In genomic region chr14:32080001-32080510, GRCh38 we compare ENCODE assay signal across 20 cellular contexts. TPM values are rescaled to one million over a fixed set of nuclear protein-coding genes. Genes with fewer than 3 reads are reported as not detected.
A peak's percentile ranks its signal among the peaks of the same experiment; 100 is the strongest.
DNase-seq lines count a peak whose midpoint lies in the region; ATAC-seq and TF ChIP-seq lines count a peak whose summit lies in the region.
"Had no signal": no experiment of that assay in that cellular context is flagged by ENCODE, and none has a peak within 500 bp of the region (broad histone marks: within the 10 kb centered on the region; RNA-seq: fewer than 3 reads in every experiment).

No MANE protein-coding gene starts in this region.

- H2AFZ ChIP-seq in PC-3 (ENCODE audit: low read length), result no peak overlapping the region

- H3F3A ChIP-seq in PC-3 (ENCODE audit: low read length, unreplicated experiment), result no peaks in the 10 kb centered on the region

- H3K9me3 ChIP-seq in PC-3 (ENCODE audit: low read length), result no peaks in the 10 kb centered on the region
- H3K9me3 ChIP-seq: BE2C, body of pancreas, suprapubic skin had no signal

- POLR2A ChIA-PET in PC-3 (lab: Charles Lee; ENCODE audit: unreplicated experiment), result no interaction called here

- intact Hi-C loops in PC-3 (cut with micrococcal nuclease), result no loop called here

- no peaks in the 10 kb centered on the region for H3K36me3 Mint-ChIP-seq in progenitor cell of endocrine pancreas (ENCODE audit: insufficient read depth)

- no peaks in the 10 kb centered on the region for H3K9me3 Mint-ChIP-seq in progenitor cell of endocrine pancreas (ENCODE audit: low read depth)
- H3K9me3 Mint-ChIP-seq: activated CD4-positive, alpha-beta T cell treated with anti-CD3 and anti-CD28 coated beads, Interleukin-2, amount 10 ng/mL, durations not matched to agents 24 days and 14 days had no signal

- H3K79me2 ChIP-seq in PC-3 (ENCODE audit: low read length), result peaks cover 86% of the 10 kb centered on the region

- no peak overlapping the region for H3K9ac ChIP-seq in PC-3 (ENCODE audit: low read length)

- H3K27me3 Mint-ChIP-seq in progenitor cell of endocrine pancreas, result no peaks in the 10 kb centered on the region

- no peak overlapping the region for H3K27ac Mint-ChIP-seq in progenitor cell of endocrine pancreas
- H3K27ac Mint-ChIP-seq: activated CD4-positive, alpha-beta T cell treated with anti-CD3 and anti-CD28 coated beads, Interleukin-2, amount 10 ng/mL, durations not matched to agents 24 days and 14 days had no signal

- H3K9me2 ChIP-seq in PC-3 (replicated peaks; ENCODE audit: low read length), result no peaks in the 10 kb centered on the region

- peak overlapping the region; percentile 87 for H3K4me2 ChIP-seq in PC-3 (ENCODE audit: low read length)

- no peak for ATAC-seq in PC-3
- ATAC-seq: body of pancreas had no signal

- H3K27ac ChIP-seq in PC-3 (ENCODE audit: low read length), result no peak overlapping the region
- H3K27ac ChIP-seq: body of pancreas, skin epidermis, suprapubic skin had no signal

- H3K27me3 ChIP-seq in PC-3 (ENCODE audit: low read length), result no peaks in the 10 kb centered on the region
- H3K27me3 ChIP-seq: BE2C, body of pancreas, suprapubic skin had no signal

- CTCF ChIA-PET in PC-3 (lab: Charles Lee), result no interaction called here

- no TSS peak for BruUV-seq in PC-3 (replicated peaks; lab: Mats Ljungman, UMichigan)

- H3K36me3 ChIP-seq in PC-3 (ENCODE audit: low read depth, low read length), result no peaks in the 10 kb centered on the region
- H3K36me3 ChIP-seq: BE2C, suprapubic skin had no signal

- peaks cover 36% of the 10 kb centered on the region for H3K4me1 ChIP-seq in PC-3 (ENCODE audit: insufficient read depth, low read length)

- peaks cover 42% of the 10 kb centered on the region for H4K20me1 ChIP-seq in PC-3 (ENCODE audit: low read length)

- peak overlapping the region; percentile 16 for H3K4me3 Mint-ChIP-seq in progenitor cell of endocrine pancreas (ENCODE audit: low read depth)

- H3K4me1 Mint-ChIP-seq in progenitor cell of endocrine pancreas (ENCODE audit: low read depth), result peaks cover 52% of the 10 kb centered on the region

- DNase-seq in EH (ENCODE audit: low read depth) (peak; percentile 57), PC-3 (no peak), fibroblast of peridontal ligament (ENCODE audit: extremely low read depth) (peak; percentile 9), progenitor cell of endocrine pancreas (ENCODE audit: low spot score, unreplicated experiment) (no peak), NCI-H748 treated with DMSO at 0.1 percent for 48 hours (lab: John Stamatoyannopoulos, UW) (no peak), islet precursor cell (no peak)
- DNase-seq in effector CD8-positive, alpha-beta T cell (lab: John Stamatoyannopoulos, UW), result no peak
- DNase-seq: activated CD4-positive, alpha-beta T cell treated with anti-CD3 and anti-CD28 coated beads, Interleukin-2, amount 10 ng/mL, durations not matched to agents 24 days and 14 days; activated CD8-positive, alpha-beta memory T cell treated with anti-CD3 and anti-CD28 coated beads, Interleukin-2, amount 50 U/mL, for 48 hours; activated naive CD4-positive, alpha-beta T cell treated with anti-CD3 and anti-CD28 coated beads, Interleukin-2, amount 50 U/mL, for 16 hours; BE2C; body of pancreas; H7; Kasumi-1; NCI-H1417 treated with DMSO at 0.1 percent for 48 hours; NCI-H2171 treated with DMSO at 0.1 percent for 48 hours; occipital lobe; stimulated activated CD4-positive, alpha-beta T cell treated with anti-CD3 and anti-CD28 coated beads, Interleukin-4, amount 100 ng/mL, for 4 hours had no signal

- TF ChIP-seq CTCF in PC-3 (conservative IDR thresholded peaks at IDR 0.05; ENCODE audit: low read depth, low read length), result no peak
- TF ChIP-seq CTCF in progenitor cell of endocrine pancreas (IDR thresholded peaks at IDR 0.05; ENCODE audit: unreplicated experiment), result no peak

- H3K4me3 ChIP-seq in PC-3 (ENCODE audit: low read length), result peak overlapping the region; percentile 93; the same call in 1 of the 2 replicates
- H3K4me3 ChIP-seq: body of pancreas had no signal

RNA-seq across cellular contexts. Expression of gene ARHGAP5, which starts 3.0 kb away (rescaled TPM):
- total RNA-seq in PC-3 (2014; rRNA removed) (46.4 and 62.1 TPM in 2 replicates), progenitor cell of endocrine pancreas (176 and 182 TPM in 2 replicates)

Comparison
In these comparisons a context has a peak if more than half of its experiments do, and no peak if none do; other contexts are left out.
1. DNase-seq: peak in EH (single experiment) and fibroblast of peridontal ligament (single experiment); none in PC-3 (single experiment), progenitor cell of endocrine pancreas (single experiment), NCI-H748 treated with DMSO at 0.1 percent for 48 hours (single experiment), effector CD8-positive, alpha-beta T cell (single experiment) and islet precursor cell (single experiment).